Comparison of ENCODE assay signal across 13 cellular contexts in the genomic region with DNA sequence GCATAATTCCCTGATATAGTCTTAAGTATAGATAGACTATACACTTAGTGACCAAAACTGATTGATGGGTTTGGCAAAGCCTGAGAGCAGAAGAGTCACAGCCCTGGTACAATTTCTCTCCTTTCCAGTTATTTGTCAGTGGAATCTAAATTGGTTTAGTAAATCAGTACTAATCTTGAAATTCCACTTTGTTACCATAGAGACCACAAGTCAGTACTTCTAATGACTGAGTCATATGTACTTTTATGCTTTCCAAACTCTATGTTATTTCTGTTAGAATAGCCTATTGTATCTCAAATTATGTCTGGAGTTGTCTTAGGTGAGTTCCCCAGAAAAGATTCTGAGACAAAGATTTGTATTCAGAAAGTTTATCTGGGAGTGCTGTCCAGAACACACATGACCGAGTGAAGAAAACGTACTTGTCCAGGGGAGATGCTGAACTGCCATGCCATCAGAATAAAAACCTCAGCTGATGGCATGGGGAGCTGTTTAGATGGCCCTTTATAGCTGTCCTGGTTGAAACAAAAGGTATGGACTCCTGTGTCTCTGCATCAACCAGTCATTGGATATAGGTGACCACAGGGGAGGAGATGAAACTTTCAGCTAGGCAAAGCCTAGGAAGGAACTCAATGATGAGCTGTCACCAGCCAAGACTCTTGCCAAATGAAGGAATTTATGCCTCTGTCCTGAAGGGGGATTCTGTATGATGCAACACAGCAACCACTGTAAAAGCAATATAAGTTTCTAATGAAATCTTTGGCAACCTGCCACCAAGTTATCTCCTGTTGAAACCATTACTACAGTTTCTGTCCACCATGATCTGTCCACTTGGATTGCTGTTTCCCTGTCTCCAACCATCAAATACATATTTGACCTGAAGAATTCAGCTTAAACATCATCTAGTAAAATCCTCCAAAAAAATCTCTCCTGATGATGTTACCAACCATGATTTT. TPM values are rescaled to one million over a fixed set of nuclear protein-coding genes. Genes with fewer than 3 reads are reported as not detected.
DNase-seq lines count a peak whose midpoint lies in the region; ATAC-seq and TF ChIP-seq lines count a peak whose summit lies in the region.
"Had no signal": no experiment of that assay in that cellular context is flagged by ENCODE, and none has a peak within 500 bp of the region (broad histone marks: within the 10 kb centered on the region; RNA-seq: fewer than 3 reads in every experiment).

No MANE protein-coding gene starts in this region.

- no peak overlapping the region for H2AK5ac ChIP-seq in mesenchymal stem cell (ENCODE audit: low read length, severe bottlenecking)

- peak overlapping the region; percentile 75 for H3K9ac ChIP-seq in mesenchymal stem cell (ENCODE audit: low read length)
- H3K9ac ChIP-seq in Karpas-422 (ENCODE audit: low read length), result no peak overlapping the region

- TF ChIP-seq CTCF in AG09309 (IDR thresholded peaks at IDR 0.05; ENCODE audit: control insufficient read depth, insufficient read depth, low read depth, low read length, missing control alignments), result no peak
- peak; percentile 37 for TF ChIP-seq CTCF in choroid plexus epithelial cell (conservative IDR thresholded peaks at IDR 0.05; ENCODE audit: low read depth, low read length)

- H3K4me3 ChIP-seq in AG09309 (ENCODE audit: control insufficient read depth, low read depth, low read length) (no peak overlapping the region), choroid plexus epithelial cell (ENCODE audit: low read depth, low read length) (no peak overlapping the region), mesenchymal stem cell (ENCODE audit: insufficient read depth in 1 of 2, low read depth in 1 of 2, low read length in 2 of 2) (peak overlapping the region in 1 of 2 experiments; percentile 42), Karpas-422 (ENCODE audit: low read length) (no peak overlapping the region)
- H3K4me3 ChIP-seq: colonic mucosa, GM23338, skin epidermis had no signal

- 43% methylated on average over 2 of the region's 2 CpGs for WGBS in mesenchymal stem cell

- H3K27ac ChIP-seq in mesenchymal stem cell (ENCODE audit: low read length, poor library complexity, severe bottlenecking), result no peak overlapping the region
- no peak overlapping the region for H3K27ac ChIP-seq in Karpas-422 (ENCODE audit: low read length)
- H3K27ac ChIP-seq: colonic mucosa, skin epidermis had no signal

- H2BK12ac ChIP-seq in mesenchymal stem cell (ENCODE audit: low read length in 2 of 2), result peak overlapping the region in 1 of 2 experiments; percentile 75

- H3K4me2 ChIP-seq in mesenchymal stem cell (ENCODE audit: low read length, poor library complexity, severe bottlenecking) (no peak overlapping the region), Karpas-422 (ENCODE audit: low read depth, low read length, poor library complexity, severe bottlenecking) (no peak overlapping the region)
- H3K4me2 ChIP-seq: GM23338 had no signal

- H3K27me3 ChIP-seq in mesenchymal stem cell (ENCODE audit: control insufficient read depth in 1 of 2, insufficient read depth in 1 of 2, low read length in 2 of 2) (no peaks in the 10 kb centered on the region), Karpas-422 (ENCODE audit: low read length) (no peaks in the 10 kb centered on the region)
- H3K27me3 ChIP-seq: colonic mucosa had no signal

- no peak overlapping the region for H3K14ac ChIP-seq in mesenchymal stem cell (ENCODE audit: low read length in 2 of 2)

- H3K18ac ChIP-seq in mesenchymal stem cell (ENCODE audit: low read depth in 1 of 2, low read length in 2 of 2), result no peak overlapping the region

- H3K4me1 ChIP-seq in mesenchymal stem cell (ENCODE audit: control insufficient read depth, insufficient read depth, low read depth, low read length), result no peaks in the 10 kb centered on the region
- no peaks in the 10 kb centered on the region for H3K4me1 ChIP-seq in Karpas-422 (ENCODE audit: low read length)
- H3K4me1 ChIP-seq: colonic mucosa had no signal

- no peak overlapping the region for H2BK15ac ChIP-seq in mesenchymal stem cell (ENCODE audit: low read depth, poor library complexity, severe bottlenecking)

- ATAC-seq in GM18511 (IDR thresholded peaks at IDR 0.05; ENCODE audit: unreplicated experiment) (no peak), HG03097 (IDR thresholded peaks at IDR 0.05; ENCODE audit: low FRiP score, unreplicated experiment) (no peak)
- ATAC-seq: GM23338, HepG2 had no signal

- H4K8ac ChIP-seq in mesenchymal stem cell (ENCODE audit: low read length), result no peak overlapping the region

- H3K9me3 ChIP-seq in mesenchymal stem cell (ENCODE audit: control insufficient read depth, low read length) (peaks cover 11% of the 10 kb centered on the region), Karpas-422 (ENCODE audit: low read length) (no peaks in the 10 kb centered on the region)
- H3K9me3 ChIP-seq: colonic mucosa had no signal

- H3K9me2 ChIP-seq in Karpas-422 (replicated peaks; ENCODE audit: insufficient read depth, low read length), result no peaks in the 10 kb centered on the region

- DNase-seq in AG09309 (ENCODE audit: low read depth) (peak; percentile 56), MV-4-11 (lab: John Stamatoyannopoulos, UW) (peak; percentile 55), choroid plexus epithelial cell (ENCODE audit: low read depth) (peak; percentile 94), mesenchymal stem cell (peak; percentile 72), Karpas-422 (no peak)
- no peak for DNase-seq in activated CD4-positive, alpha-beta T cell treated with anti-CD3 and anti-CD28 coated beads, Interleukin-2, amount 50 U/mL, for 48 hours
- DNase-seq: colonic mucosa, hippocampal formation had no signal

- no peaks in the 10 kb centered on the region for H3K79me1 ChIP-seq in mesenchymal stem cell (replicated peaks; ENCODE audit: low read length, poor library complexity, severe bottlenecking)

- no peak overlapping the region for H3K23ac ChIP-seq in mesenchymal stem cell (ENCODE audit: low read length in 2 of 2)

- no peak overlapping the region for H2AFZ ChIP-seq in mesenchymal stem cell (ENCODE audit: low read depth, low read length)
- no peak overlapping the region for H2AFZ ChIP-seq in Karpas-422 (ENCODE audit: low read length)
- H2AFZ ChIP-seq: GM23338 had no signal

- no peak overlapping the region for H4K91ac ChIP-seq in mesenchymal stem cell (ENCODE audit: low read length)

- no peak overlapping the region for H2BK120ac ChIP-seq in mesenchymal stem cell (ENCODE audit: low read depth, low read length)

- H3K36me3 ChIP-seq in mesenchymal stem cell (ENCODE audit: control insufficient read depth in 1 of 2, insufficient read depth in 2 of 2, low read depth in 1 of 2, low read length in 2 of 2) (no peaks in the 10 kb centered on the region), Karpas-422 (ENCODE audit: insufficient read depth, low read length) (no peaks in the 10 kb centered on the region)
- H3K36me3 ChIP-seq: colonic mucosa had no signal

- no peak overlapping the region for H3K4ac ChIP-seq in mesenchymal stem cell (ENCODE audit: low read depth in 1 of 2, low read length in 2 of 2)

- H4K20me1 ChIP-seq in Karpas-422 (ENCODE audit: insufficient read depth, low read depth, low read length), result no peaks in the 10 kb centered on the region

- no peaks in the 10 kb centered on the region for H3K79me2 ChIP-seq in Karpas-422 (ENCODE audit: low read length)

- H2BK5ac ChIP-seq in mesenchymal stem cell (ENCODE audit: low read depth, low read length, poor library complexity, severe bottlenecking), result no peak overlapping the region

RNA-seq across cellular contexts. Expression of a gene that starts 18.0 kb away (rescaled TPM):
- polyA plus RNA-seq in mesenchymal stem cell (2013, experiment 1 of 2), result 8.4 TPM
- 9.0 TPM for polyA plus RNA-seq in mesenchymal stem cell (2013, experiment 2 of 2)
- 16.5 and 24.9 TPM in 2 replicates for total RNA-seq in Karpas-422 (2014; rRNA removed; shearing (Covaris generic); ENCODE audit: low replicate concordance)

Comparison
In these comparisons a context has a peak if more than half of its experiments do, and no peak if none do; other contexts are left out.
1. DNase-seq: peak in AG09309 (single experiment), MV-4-11 (single experiment), choroid plexus epithelial cell (single experiment) and mesenchymal stem cell (single experiment); none in activated CD4-positive, alpha-beta T cell treated with anti-CD3 and anti-CD28 coated beads, Interleukin-2, amount 50 U/mL, for 48 hours (0 of 2) and Karpas-422 (single experiment).